ENCODE assay signal across 21 cellular contexts in the genomic region with DNA sequence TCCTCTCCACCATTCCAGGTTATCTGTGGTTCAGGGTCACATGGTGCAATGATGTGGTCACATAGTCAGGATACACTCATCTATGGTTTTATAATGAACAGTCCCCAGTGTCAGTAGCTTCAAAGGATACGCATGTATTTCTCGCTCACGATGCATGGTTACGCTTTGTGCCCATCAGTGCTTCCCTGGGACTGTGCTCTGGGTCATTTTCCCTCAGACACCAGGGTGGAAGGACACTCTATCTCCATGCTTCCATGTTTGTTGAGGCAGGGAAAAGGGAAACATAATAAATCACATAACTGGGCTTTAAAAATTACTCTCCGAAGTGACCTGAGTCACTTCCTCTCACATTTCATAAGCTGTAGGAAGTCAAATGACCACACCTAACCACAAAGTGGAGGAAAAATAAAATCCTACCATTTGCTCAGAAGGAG.
A peak's percentile ranks its signal among the peaks of the same experiment; 100 is the strongest.
DNase-seq lines count a peak whose midpoint lies in the region; ATAC-seq, FAIRE-seq and TF ChIP-seq lines count a peak whose summit lies in the region.
"Had no signal": no experiment of that assay in that cellular context is flagged by ENCODE, and none has a peak within 500 bp of the region (broad histone marks: within the 10 kb centered on the region; RNA-seq: fewer than 3 reads in every experiment).

No MANE protein-coding gene starts in this region.

- peak; percentile 85 for FAIRE-seq in endothelial cell of umbilical vein (lab: Jason Lieb, UNC)
- FAIRE-seq: GM18507 had no signal

- H3K4me3 Mint-ChIP-seq in GM23338 = no peak overlapping the region
- H3K4me3 Mint-ChIP-seq: activated CD4-positive, alpha-beta T cell treated with anti-CD3 and anti-CD28 coated beads, Interleukin-2, amount 10 ng/mL, durations not matched to agents 24 days and 14 days; activated T-helper 17 cell treated with anti-CD3 and anti-CD28 coated beads, Interleukin-2, amount 50 U/mL, for 72 hours; CD4-positive, CD25-positive, alpha-beta regulatory T cell; effector memory CD8-positive, alpha-beta T cell; naive thymus-derived CD8-positive, alpha-beta T cell had no signal

- CTCF ChIA-PET in Panc1 (lab: Charles Lee) = no interaction called here
- CTCF ChIA-PET in endothelial cell of umbilical vein (lab: Charles Lee) = interaction anchor here (1.3 kb wide), 1 partner anchor 11 kb away, joined by 4 read pairs; no protein-coding TSS in a partner anchor

- H3K4me3 ChIP-seq in GM23338 (no peak overlapping the region), Panc1 (ENCODE audit: low read depth in 2 of 2, low read length in 2 of 2) (no peak overlapping the region), endothelial cell of umbilical vein (replicated peaks in 1 of 3; ENCODE audit: insufficient read depth in 1 of 3, low read depth in 1 of 3, low read length in 3 of 3) (no peak overlapping the region), tibial artery (no peak overlapping the region)
- H3K4me3 ChIP-seq: ascending aorta had no signal

- no peaks in the 10 kb centered on the region; the same call in 1 of the 2 replicates for H3K4me1 ChIP-seq in GM23338 (ENCODE audit: insufficient read depth)
- no peaks in the 10 kb centered on the region for H3K4me1 ChIP-seq in Panc1 (ENCODE audit: control insufficient read depth, insufficient read depth, low read length)
- peaks cover 14% of the 10 kb centered on the region for H3K4me1 ChIP-seq in endothelial cell of umbilical vein (ENCODE audit: control insufficient read depth, extremely low read depth, insufficient read depth, low read length)
- H3K4me1 ChIP-seq in tibial artery = no peaks in the 10 kb centered on the region
- H3K4me1 ChIP-seq: ascending aorta had no signal

- H2AFZ ChIP-seq in GM23338 (0 out of 2 replicates have a peak overlapping the region, but pooled peaks have one; percentile 23), endothelial cell of umbilical vein (ENCODE audit: low read depth, low read length) (peak overlapping the region; percentile 46)

- TF ChIP-seq POLR2A in endothelial cell of umbilical vein (IDR thresholded peaks at IDR 0.05; ENCODE audit: low read depth, low read length) = no peak

- peak overlapping the region; percentile 50; the same call in 1 of the 2 replicates for H3K27ac Mint-ChIP-seq in GM23338
- H3K27ac Mint-ChIP-seq: activated CD4-positive, alpha-beta T cell treated with anti-CD3 and anti-CD28 coated beads, Interleukin-2, amount 10 ng/mL, durations not matched to agents 24 days and 14 days; activated T-helper 17 cell treated with anti-CD3 and anti-CD28 coated beads, Interleukin-2, amount 50 U/mL, for 72 hours; CD4-positive, CD25-positive, alpha-beta regulatory T cell; effector memory CD8-positive, alpha-beta T cell; naive thymus-derived CD8-positive, alpha-beta T cell had no signal

- no peak for TF ChIP-seq CTCF in GM23338 (conservative IDR thresholded peaks at IDR 0.05; ENCODE audit: low read depth in 2 of 2)
- no peak for TF ChIP-seq CTCF in Panc1 (IDR thresholded peaks at IDR 0.05)
- TF ChIP-seq CTCF in endothelial cell of umbilical vein (IDR thresholded peaks at IDR 0.05; ENCODE audit: extremely low read depth in 1 of 2, insufficient read depth in 1 of 2, low read depth in 1 of 2, low read length in 2 of 2) = no peak
- TF ChIP-seq CTCF in tibial artery (IDR thresholded peaks at IDR 0.05) = no peak

- H3K36me3 Mint-ChIP-seq in GM23338 (ENCODE audit: low read depth) = 0 out of 3 replicates have a peak, but pooled peaks cover 1% of the 10 kb centered on the region
- H3K36me3 Mint-ChIP-seq: CD4-positive, CD25-positive, alpha-beta regulatory T cell had no signal

- H3K27me3 ChIP-seq in GM23338 (ENCODE audit: insufficient read depth) = no peaks in the 10 kb centered on the region
- H3K27me3 ChIP-seq in Panc1 (ENCODE audit: control insufficient read depth, insufficient read depth, low read length) = no peaks in the 10 kb centered on the region
- no peaks in the 10 kb centered on the region for H3K27me3 ChIP-seq in endothelial cell of umbilical vein (ENCODE audit: control insufficient read depth in 2 of 2, insufficient read depth in 2 of 2, low read length in 2 of 2)
- no peaks in the 10 kb centered on the region for H3K27me3 ChIP-seq in tibial artery
- H3K27me3 ChIP-seq: ascending aorta had no signal

- ATAC-seq in GM23338 = no peak
- no peak; the same call in 1 of the 2 replicates for ATAC-seq in Panc1
- no peak for ATAC-seq in HG03565 (IDR thresholded peaks at IDR 0.05; ENCODE audit: unreplicated experiment)
- no peak for ATAC-seq in GM21423 (IDR thresholded peaks at IDR 0.05; ENCODE audit: unreplicated experiment)
- ATAC-seq: activated T-helper 17 cell treated with anti-CD3 and anti-CD28 coated beads, Interleukin-2, amount 50 U/mL, for 72 hours; effector memory CD8-positive, alpha-beta T cell; left ventricle myocardium superior; naive thymus-derived CD8-positive, alpha-beta T cell had no signal

- H3K36me3 ChIP-seq in GM23338 (ENCODE audit: insufficient read depth) (no peaks in the 10 kb centered on the region), Panc1 (ENCODE audit: control insufficient read depth, insufficient read depth, low read length) (no peaks in the 10 kb centered on the region), endothelial cell of umbilical vein (ENCODE audit: control insufficient read depth in 2 of 2, extremely low read depth in 1 of 2, insufficient read depth in 2 of 2, low read length in 2 of 2) (no peaks in the 10 kb centered on the region), tibial artery (no peaks in the 10 kb centered on the region)
- H3K36me3 ChIP-seq: ascending aorta had no signal

- DNase-seq in GM23338 (ENCODE audit: low spot score) (no peak), Panc1 (ENCODE audit: low read depth, low spot score) (peak; percentile 36), endothelial cell of umbilical vein (ENCODE audit: low read depth, low spot score) (peak; percentile 80), pulmonary artery endothelial cell (ENCODE audit: low read depth, low spot score) (peak; percentile 1), tibial artery (no peak), NCI-H2081 (lab: John Stamatoyannopoulos, UW) (no peak)
- DNase-seq: activated CD4-positive, alpha-beta T cell treated with anti-CD3 and anti-CD28 coated beads, Interleukin-2, amount 10 ng/mL, durations not matched to agents 24 days and 14 days; CD4-positive, CD25-positive, alpha-beta regulatory T cell; effector memory CD8-positive, alpha-beta T cell; GDM1; left ventricle myocardium superior; naive thymus-derived CD8-positive, alpha-beta T cell; NCI-H1105 treated with DMSO at 0.1 percent for 48 hours; NCI-H446 treated with DMSO at 0.1 percent for 48 hours; right cardiac atrium; stimulated activated CD4-positive, alpha-beta T cell treated with anti-CD3 and anti-CD28 coated beads, Interleukin-2, amount 100 ng/mL, for 48 hours had no signal

- H3K27me3 Mint-ChIP-seq in GM23338 (ENCODE audit: insufficient read depth, low read depth, poor library complexity) = peaks cover 1% of the 10 kb centered on the region
- H3K27me3 Mint-ChIP-seq: activated CD4-positive, alpha-beta T cell treated with anti-CD3 and anti-CD28 coated beads, Interleukin-2, amount 10 ng/mL, durations not matched to agents 24 days and 14 days; activated T-helper 17 cell treated with anti-CD3 and anti-CD28 coated beads, Interleukin-2, amount 50 U/mL, for 72 hours; CD4-positive, CD25-positive, alpha-beta regulatory T cell; effector memory CD8-positive, alpha-beta T cell had no signal

- H3K9me3 ChIP-seq in Panc1 (ENCODE audit: control insufficient read depth, insufficient read depth, low read depth, low read length) (no peaks in the 10 kb centered on the region), endothelial cell of umbilical vein (replicated peaks; ENCODE audit: control insufficient read depth, insufficient read depth, low read length) (no peaks in the 10 kb centered on the region), tibial artery (peaks cover 0 to 4% (median 0%) of the 10 kb centered on the region in 3 donors)

- no peaks in the 10 kb centered on the region for H3K79me2 ChIP-seq in GM23338 (replicated peaks; ENCODE audit: insufficient read depth)
- no peaks in the 10 kb centered on the region for H3K79me2 ChIP-seq in endothelial cell of umbilical vein (ENCODE audit: control insufficient read depth, insufficient read depth, low read length)

- in situ Hi-C loops in Panc1 (cut with HindIII; ENCODE audit: low pct_unique_long_range_greater_than_20kb, low sequenced_read_pairs) = no loop called here

- H3K4me1 Mint-ChIP-seq in GM23338 = peaks cover 10% of the 10 kb centered on the region; the same call in 2 of the 3 replicates
- H3K4me1 Mint-ChIP-seq: activated CD4-positive, alpha-beta T cell treated with anti-CD3 and anti-CD28 coated beads, Interleukin-2, amount 10 ng/mL, durations not matched to agents 24 days and 14 days; activated T-helper 17 cell treated with anti-CD3 and anti-CD28 coated beads, Interleukin-2, amount 50 U/mL, for 72 hours had no signal

- dilution Hi-C loops in endothelial cell of umbilical vein (cut with MboI; ENCODE audit: extremely low pct_ligation_motif_present, low sequenced_read_pairs) = no loop called here

- no peaks in the 10 kb centered on the region for H3F3A ChIP-seq in GM23338 (replicated peaks; ENCODE audit: low read depth)

- intact Hi-C loops in Panc1 (cut with micrococcal nuclease; ENCODE audit: unreplicated experiment) (no loop called here), endothelial cell of umbilical vein (cut with micrococcal nuclease) (loop anchor here (1.0 to 2.0 kb wide), 2 partner anchors 11 to 32 kb away; no protein-coding TSS in a partner anchor), tibial artery (cut with DNase I; ENCODE audit: low total_unique reads) (no loop called here)

- no peaks in the 10 kb centered on the region for H3K9me1 ChIP-seq in endothelial cell of umbilical vein (replicated peaks; ENCODE audit: control insufficient read depth, extremely low read depth, insufficient read depth, low read length)

- BruUV-seq in Panc1 (replicated peaks; lab: Mats Ljungman, UMichigan) = no TSS peak
- BruUV-seq in endothelial cell of umbilical vein (replicated peaks; lab: Mats Ljungman, UMichigan) = no TSS peak

- H4K20me1 ChIP-seq in GM23338 (replicated peaks; ENCODE audit: insufficient read depth) (no peaks in the 10 kb centered on the region), endothelial cell of umbilical vein (replicated peaks; ENCODE audit: control insufficient read depth, extremely low read depth, insufficient read depth, low read length) (no peaks in the 10 kb centered on the region)

- H3K9me3 Mint-ChIP-seq in GM23338 = peaks cover 9% of the 10 kb centered on the region; the same call in 2 of the 3 replicates

- H3K9ac ChIP-seq in endothelial cell of umbilical vein (replicated peaks; ENCODE audit: extremely low read depth, insufficient read depth, low read length) = no peak overlapping the region

- H3K27ac ChIP-seq in GM23338 (ENCODE audit: low read depth) = no peak overlapping the region
- no peak overlapping the region for H3K27ac ChIP-seq in Panc1 (ENCODE audit: low read length)
- peak overlapping the region; percentile 0 for H3K27ac ChIP-seq in endothelial cell of umbilical vein (ENCODE audit: insufficient read depth, low read depth, low read length)
- no peak overlapping the region for H3K27ac ChIP-seq in tibial artery
- H3K27ac ChIP-seq: ascending aorta had no signal

- POLR2A ChIA-PET in Panc1 (lab: Charles Lee) = no interaction called here
- POLR2A ChIA-PET in endothelial cell of umbilical vein (lab: Charles Lee) = no interaction called here

- H3K9me2 ChIP-seq in GM23338 (ENCODE audit: insufficient read depth) = 0 out of 2 replicates have a peak, but pooled peaks cover 8% of the 10 kb centered on the region

- H3K4me2 ChIP-seq in GM23338 (no peak overlapping the region), endothelial cell of umbilical vein (ENCODE audit: insufficient read depth, low read length) (peak overlapping the region; percentile 6)

Comparison
In these comparisons a context has a peak if more than half of its experiments do, and no peak if none do; other contexts are left out.
1. DNase-seq: peak in Panc1 (single experiment), endothelial cell of umbilical vein (single experiment) and pulmonary artery endothelial cell (single experiment); none in GM23338 (single experiment), tibial artery (0 of 2) and NCI-H2081 (0 of 2).